ENCODE assay signal across 8 cellular contexts in the genomic region with DNA sequence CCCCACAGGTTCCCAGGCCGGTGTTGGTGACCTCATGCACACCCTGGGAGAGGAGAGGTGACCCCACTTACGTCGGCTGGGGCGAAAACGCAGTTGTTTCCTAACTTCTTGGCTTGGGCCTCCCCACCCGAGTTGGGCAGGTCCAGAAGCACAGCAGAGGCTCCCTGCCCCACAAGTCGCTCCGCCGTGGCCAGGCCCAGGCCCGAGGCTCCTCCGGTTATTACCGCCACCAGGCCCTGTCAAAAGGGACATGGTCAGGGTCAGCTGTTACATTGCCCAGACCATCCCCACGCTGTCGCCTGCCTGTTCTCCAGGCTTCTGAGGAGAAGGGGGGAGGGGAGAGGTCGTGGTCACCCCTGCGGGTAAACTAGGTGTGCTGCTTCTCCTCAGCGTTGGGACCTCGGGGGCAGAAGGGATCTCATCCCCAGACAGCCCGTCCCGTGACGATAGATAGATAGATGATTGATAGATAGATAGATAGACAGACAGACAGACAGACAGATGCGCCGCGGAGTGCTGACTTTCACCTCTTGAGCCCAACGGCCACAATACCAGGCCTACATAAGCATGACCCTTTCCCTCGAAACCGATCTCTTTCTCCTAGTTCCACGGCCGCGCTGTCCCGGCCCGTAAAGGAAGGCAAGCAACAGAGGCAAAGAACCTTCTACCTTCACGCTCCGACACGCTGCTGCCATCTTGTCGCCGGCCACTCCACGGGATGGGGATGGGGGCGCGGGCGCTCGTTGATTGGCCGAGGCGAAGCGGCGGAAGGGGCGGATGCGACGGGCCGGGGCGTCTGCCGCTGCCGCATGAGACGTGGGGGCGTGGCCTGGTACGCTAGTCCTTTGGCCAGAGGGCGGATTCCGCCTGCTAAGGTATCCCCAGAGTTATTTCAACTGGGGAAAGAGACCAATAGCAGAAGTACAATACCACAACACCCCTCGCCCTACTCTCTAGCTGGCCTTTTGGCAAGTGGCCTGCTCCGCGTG. TPM values are rescaled to one million over a fixed set of nuclear protein-coding genes. Genes with fewer than 3 reads are reported as not detected.
DNase-seq lines count a peak whose midpoint lies in the region; ATAC-seq and TF ChIP-seq lines count a peak whose summit lies in the region.

A gene (minus strand): TSS at position 720 of the 989 bp plus-strand sequence. CDS start 25 bp downstream, at position 695.

- peak within 1 kb of the TSS; percentile 92 for H3K4me3 Mint-ChIP-seq in activated CD4-positive, alpha-beta memory T cell treated with anti-CD3 and anti-CD28 coated beads for 36 hours

- no peaks in the 10 kb centered on the region for H3K9me3 Mint-ChIP-seq in activated CD4-positive, alpha-beta memory T cell treated with anti-CD3 and anti-CD28 coated beads for 36 hours

- peaks cover 0 to 12% (median 5%) of the 10 kb centered on the region in 4 donors for H3K4me1 ChIP-seq in right lobe of liver

- H3K27ac Mint-ChIP-seq in activated CD4-positive, alpha-beta memory T cell treated with anti-CD3 and anti-CD28 coated beads for 36 hours = peak within 1 kb of the TSS; percentile 83

- POLR2A ChIA-PET in activated CD4-positive, alpha-beta memory T cell treated with anti-CD3 and anti-CD28 coated beads for 36 hours (lab: Charles Lee) = interaction anchor here (1.0 to 3.0 kb wide), 2 partner anchors 11 to 12 kb away, joined by 4 to 11 read pairs; a partner anchor contains a TSS

- ATAC-seq in GM19372 (IDR thresholded peaks at IDR 0.05; ENCODE audit: low read depth, unreplicated experiment) = peak; percentile 91
- peak; percentile 60 for ATAC-seq in HG03558 (IDR thresholded peaks at IDR 0.05; ENCODE audit: extremely low read depth, unreplicated experiment)
- peak; percentile 95 to 97 (median 96) for ATAC-seq in right lobe of liver

- H3K36me3 Mint-ChIP-seq in activated CD4-positive, alpha-beta memory T cell treated with anti-CD3 and anti-CD28 coated beads for 36 hours = no peaks in the 10 kb centered on the region

- DNase-seq in C1 segment of cervical spinal cord (lab: John Stamatoyannopoulos, UW) (peak in 13 of 14 donors; percentile 33 to 89 (median 68)), NCI-H82 treated with DMSO at 0.1 percent for 48 hours (lab: John Stamatoyannopoulos, UW; ENCODE audit: unreplicated experiment) (peak; percentile 67), dermis microvascular lymphatic vessel endothelial cell (ENCODE audit: low read depth in 2 of 2) (peak; percentile 32 to 82), right lobe of liver (peak; percentile 92 to 96 (median 95))
- peak; percentile 91 for DNase-seq in activated CD4-positive, alpha-beta memory T cell treated with anti-CD3 and anti-CD28 coated beads for 36 hours
- DNase-seq in stimulated activated CD4-positive, alpha-beta T cell treated with anti-CD3 and anti-CD28 coated beads, Interleukin-4, amount 100 ng/mL, for 48 hours (ENCODE audit: low read depth in 2 of 2) = peak; percentile 78 to 86

- peaks cover 33% of the 10 kb centered on the region for H3K4me1 Mint-ChIP-seq in activated CD4-positive, alpha-beta memory T cell treated with anti-CD3 and anti-CD28 coated beads for 36 hours (ENCODE audit: low read depth)

- H3K36me3 ChIP-seq in right lobe of liver = peaks cover 0 to 11% (median 0%) of the 10 kb centered on the region in 4 donors

- no peak for TF ChIP-seq CTCF in right lobe of liver (IDR thresholded peaks at IDR 0.05)

- H3K9me3 ChIP-seq in right lobe of liver = no peaks in the 10 kb centered on the region

- H3K27ac ChIP-seq in right lobe of liver = peak within 1 kb of the TSS in 2 of 3 donors; percentile 8 to 47

- intact Hi-C loops in activated CD4-positive, alpha-beta memory T cell treated with anti-CD3 and anti-CD28 coated beads for 36 hours (cut with micrococcal nuclease) = loop anchor here (1.0 to 10.0 kb wide), 2 partner anchors 12 to 149 kb away; a partner anchor contains a TSS
- intact Hi-C loops in right lobe of liver (cut with DNase I) = loop anchor here (10.0 kb wide), 1 partner anchor 119 kb away; no protein-coding TSS in a partner anchor

- H3K27me3 ChIP-seq in right lobe of liver = peaks cover 0 to 3% of the 10 kb centered on the region in 2 donors

- TF ChIP-seq POLR2A in right lobe of liver (IDR thresholded peaks at IDR 0.05) = peak; percentile 67

- H3K4me3 ChIP-seq in right lobe of liver = peak within 1 kb of the TSS; percentile 48 to 71 (median 55)

- no peaks in the 10 kb centered on the region for H3K27me3 Mint-ChIP-seq in activated CD4-positive, alpha-beta memory T cell treated with anti-CD3 and anti-CD28 coated beads for 36 hours

- WGBS in right lobe of liver (ENCODE audit: insufficient coverage, low coverage, low lambda C conversion rate, missing lambda C conversion rate) = 42% methylated on average over 19 of the region's 61 CpGs

- CTCF ChIA-PET in activated CD4-positive, alpha-beta memory T cell treated with anti-CD3 and anti-CD28 coated beads for 36 hours (lab: Charles Lee) = interaction anchor here (0.6 to 2.2 kb wide), 4 partner anchors 64 to 128 kb away, joined by 3 to 28 read pairs (median 3); no protein-coding TSS in a partner anchor

RNA-seq across cellular contexts. Expression of the gene that starts here (rescaled TPM):
- total RNA-seq in activated CD4-positive, alpha-beta memory T cell treated with anti-CD3 and anti-CD28 coated beads for 36 hours = 10 to 100 TPM; 75.5 to 80.5 TPM
- 66.9 and 70.2 TPM in 2 replicates for total RNA-seq in dermis microvascular lymphatic vessel endothelial cell
- 100 to 1,000 TPM; 123 to 213 (median 137) TPM for total RNA-seq in right lobe of liver

Comparison
In these comparisons a context has a peak if more than half of its experiments do, and no peak if none do; other contexts are left out.
1. Peak in every context shown above with its lines: DNase-seq, ATAC-seq, H3K4me3 ChIP-seq and H3K27ac ChIP-seq.